Comparison of ENCODE assay signal across 1 cellular context in genomic region chr7:50404392-50404791, GRCh38.
TF ChIP-seq lines count a peak whose summit lies in the region.

No MANE protein-coding gene starts in this region.

TF ChIP-seq in HCT116, 20 proteins besides CTCF, POLR2A, EP300 and RAD21 (continued from another document):
- TF ChIP-seq MAX (IDR thresholded peaks at IDR 0.05) = no peak
- no peak for TF ChIP-seq ELF1 (IDR thresholded peaks at IDR 0.05; ENCODE audit: borderline replicate concordance, low read depth)
- TF ChIP-seq ZNF274 (IDR thresholded peaks at IDR 0.05; ENCODE audit: low read depth, low read length) = no peak
- no peak for TF ChIP-seq SIN3A (IDR thresholded peaks at IDR 0.05; ENCODE audit: low read depth)
- TF ChIP-seq FOSL1 (IDR thresholded peaks at IDR 0.05; ENCODE audit: low read depth) = no peak
- TF ChIP-seq REST (IDR thresholded peaks at IDR 0.05; ENCODE audit: low read depth) = no peak
- no peak for TF ChIP-seq ATF3 (IDR thresholded peaks at IDR 0.05)
- no peak for TF ChIP-seq POLR2AphosphoS5 (IDR thresholded peaks at IDR 0.05; ENCODE audit: low read depth, low read length)
- no peak for TF ChIP-seq CEBPB (IDR thresholded peaks at IDR 0.05; ENCODE audit: low read depth)
TF ChIP-seq in HCT116: peak in this region for 0.
